Comparison of ENCODE assay signal across 29 cellular contexts in the genomic region with DNA sequence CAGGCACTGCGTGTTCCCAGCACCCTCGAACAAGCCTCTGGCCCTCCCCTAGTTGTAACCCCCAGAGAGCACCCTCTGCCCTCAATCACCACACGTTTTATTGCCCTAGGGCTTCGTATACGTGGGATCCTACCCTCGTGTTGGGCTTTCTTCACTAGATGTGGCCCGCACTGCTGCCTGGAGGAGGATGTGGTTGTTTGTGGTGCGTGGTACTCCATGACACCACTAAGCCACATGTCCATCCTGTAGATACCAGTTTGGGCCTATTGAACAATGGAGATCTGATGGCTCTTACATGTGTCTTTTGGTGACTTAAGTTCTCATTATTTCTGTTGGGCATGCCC. TPM values are rescaled to one million over a fixed set of nuclear protein-coding genes. Genes with fewer than 3 reads are reported as not detected.
DNase-seq lines count a peak whose midpoint lies in the region; ATAC-seq, FAIRE-seq and TF ChIP-seq lines count a peak whose summit lies in the region.
"Had no signal": no experiment of that assay in that cellular context is flagged by ENCODE, and none has a peak within 500 bp of the region (broad histone marks: within the 10 kb centered on the region; RNA-seq: fewer than 3 reads in every experiment).

No MANE protein-coding gene starts in this region.

- H3K27ac Mint-ChIP-seq in activated CD4-positive, alpha-beta T cell treated with anti-CD3 and anti-CD28 coated beads, Interleukin-2, amount 10 ng/mL, durations not matched to agents 24 days and 14 days = peak overlapping the region; percentile 29
- no peak overlapping the region for H3K27ac Mint-ChIP-seq in activated CD4-positive, alpha-beta memory T cell treated with anti-CD3 and anti-CD28 coated beads, Interleukin-2, amount 10 ng/mL, durations not matched to agents 7 days and 5 days
- peak overlapping the region; percentile 5 to 73 for H3K27ac Mint-ChIP-seq in natural killer cell
- H3K27ac Mint-ChIP-seq: activated T-helper 17 cell treated with anti-CD3 and anti-CD28 coated beads, Interleukin-2, amount 50 U/mL, for 72 hours; CD8-positive, alpha-beta T cell; dendritic cell treated with granulocyte-macrophage colony-stimulating factor and Interleukin-4, amounts not matched to agents 40 ng/mL and 50 ng/mL, for 4 days had no signal

- CTCF ChIA-PET in activated CD4-positive, alpha-beta memory T cell treated with anti-CD3 and anti-CD28 coated beads, Interleukin-2, amount 10 ng/mL, durations not matched to agents 7 days and 5 days (lab: Charles Lee) = no interaction called here

- ATAC-seq in natural killer cell = peak; percentile 66 to 80 (median 76)
- ATAC-seq in gastroesophageal sphincter = no peak
- ATAC-seq: activated T-helper 17 cell treated with anti-CD3 and anti-CD28 coated beads, Interleukin-2, amount 50 U/mL, for 72 hours; CD8-positive, alpha-beta T cell; PC-3; psoas muscle; Right ventricle myocardium inferior; SK-N-SH treated with all-trans-retinoic acid at 6 μM for 48 hours had no signal

- H3K36me3 Mint-ChIP-seq in activated CD4-positive, alpha-beta T cell treated with anti-CD3 and anti-CD28 coated beads, Interleukin-2, amount 10 ng/mL, durations not matched to agents 24 days and 14 days (ENCODE audit: low read depth) = no peaks in the 10 kb centered on the region
- no peaks in the 10 kb centered on the region for H3K36me3 Mint-ChIP-seq in activated CD4-positive, alpha-beta memory T cell treated with anti-CD3 and anti-CD28 coated beads, Interleukin-2, amount 10 ng/mL, durations not matched to agents 7 days and 5 days (ENCODE audit: low read depth)
- H3K36me3 Mint-ChIP-seq in natural killer cell = no peaks in the 10 kb centered on the region
- H3K36me3 Mint-ChIP-seq: activated naive CD4-positive, alpha-beta T cell treated with anti-CD3 and anti-CD28 coated beads, Interleukin-2, amount 50 U/mL, for 72 hours; CD8-positive, alpha-beta T cell had no signal

- peak; percentile 79 for FAIRE-seq in HTR-8/SVneo (lab: Jason Lieb, UNC)
- FAIRE-seq: frontal cortex, H54 had no signal

- H3K27me3 Mint-ChIP-seq in activated CD4-positive, alpha-beta T cell treated with anti-CD3 and anti-CD28 coated beads, Interleukin-2, amount 10 ng/mL, durations not matched to agents 24 days and 14 days = peaks cover 15% of the 10 kb centered on the region
- H3K27me3 Mint-ChIP-seq in activated CD4-positive, alpha-beta memory T cell treated with anti-CD3 and anti-CD28 coated beads, Interleukin-2, amount 10 ng/mL, durations not matched to agents 7 days and 5 days = peaks cover 17% of the 10 kb centered on the region
- no peaks in the 10 kb centered on the region for H3K27me3 Mint-ChIP-seq in natural killer cell (ENCODE audit: low read depth in 2 of 2)
- H3K27me3 Mint-ChIP-seq: activated T-helper 17 cell treated with anti-CD3 and anti-CD28 coated beads, Interleukin-2, amount 50 U/mL, for 72 hours had no signal

- no peak overlapping the region for H3K4me3 ChIP-seq in gastroesophageal sphincter
- H3K4me3 ChIP-seq: esophagus squamous epithelium, hepatocyte, MG63, psoas muscle, transverse colon had no signal

- no peaks in the 10 kb centered on the region for H3K9me3 Mint-ChIP-seq in activated CD4-positive, alpha-beta T cell treated with anti-CD3 and anti-CD28 coated beads, Interleukin-2, amount 10 ng/mL, durations not matched to agents 24 days and 14 days
- no peaks in the 10 kb centered on the region for H3K9me3 Mint-ChIP-seq in activated CD4-positive, alpha-beta memory T cell treated with anti-CD3 and anti-CD28 coated beads, Interleukin-2, amount 10 ng/mL, durations not matched to agents 7 days and 5 days
- H3K9me3 Mint-ChIP-seq in natural killer cell = no peaks in the 10 kb centered on the region
- H3K9me3 Mint-ChIP-seq: activated naive CD4-positive, alpha-beta T cell treated with anti-CD3 and anti-CD28 coated beads, Interleukin-2, amount 50 U/mL, for 72 hours; activated T-helper 17 cell treated with anti-CD3 and anti-CD28 coated beads, Interleukin-2, amount 50 U/mL, for 72 hours; CD8-positive, alpha-beta T cell; dendritic cell treated with granulocyte-macrophage colony-stimulating factor and Interleukin-4, amounts not matched to agents 40 ng/mL and 50 ng/mL, for 4 days had no signal

- peak; percentile 70 for DNase-seq in activated CD4-positive, alpha-beta T cell treated with anti-CD3 and anti-CD28 coated beads, Interleukin-2, amount 10 ng/mL, durations not matched to agents 24 days and 14 days
- DNase-seq in activated CD4-positive, alpha-beta T cell treated with anti-CD3 and anti-CD28 coated beads, Interleukin-2, amount 50 U/mL, for 4 hours = no peak
- DNase-seq in HTR-8/SVneo (ENCODE audit: insufficient read length, low spot score) (no peak), natural killer cell (peak; percentile 59), dedifferentiated amniotic fluid mesenchymal stem cell (ENCODE audit: extremely low spot score) (no peak), SKM-1 treated with dmso at 0.1 percent for 144 hours (lab: John Stamatoyannopoulos, UW; ENCODE audit: unreplicated experiment) (no peak)
- peak; percentile 79 for DNase-seq in activated CD4-positive, alpha-beta memory T cell treated with anti-CD3 and anti-CD28 coated beads, Interleukin-2, amount 10 ng/mL, durations not matched to agents 7 days and 5 days
- DNase-seq: activated CD4-positive, alpha-beta T cell treated with anti-CD3 and anti-CD28 coated beads for 4 hours; CD8-positive, alpha-beta T cell; DMS 273 treated with DMSO at 0.1 percent for 48 hours; esophagus squamous epithelium; KBM-7; mesenchymal stem cell; MG63; NCI-H1694; NCI-H524 treated with DMSO at 0.1 percent for 48 hours; PC-3; psoas muscle; transverse colon had no signal

- no peak for TF ChIP-seq CTCF in natural killer cell (IDR thresholded peaks at IDR 0.05)
- TF ChIP-seq CTCF in gastroesophageal sphincter (IDR thresholded peaks at IDR 0.05) = no peak

- WGBS in gastroesophageal sphincter (ENCODE audit: low coverage in 1 of 2), 2 donors = 69 to 75% methylated on average over 7 to 8 of the region's 8 CpGs

- H3K4me1 Mint-ChIP-seq in activated CD4-positive, alpha-beta T cell treated with anti-CD3 and anti-CD28 coated beads, Interleukin-2, amount 10 ng/mL, durations not matched to agents 24 days and 14 days = peaks cover 7% of the 10 kb centered on the region
- H3K4me1 Mint-ChIP-seq in activated CD4-positive, alpha-beta memory T cell treated with anti-CD3 and anti-CD28 coated beads, Interleukin-2, amount 10 ng/mL, durations not matched to agents 7 days and 5 days = peaks cover 27% of the 10 kb centered on the region
- peaks cover 17 to 47% of the 10 kb centered on the region in 2 donors for H3K4me1 Mint-ChIP-seq in natural killer cell

- no peaks in the 10 kb centered on the region for H3K9me3 ChIP-seq in gastroesophageal sphincter
- H3K9me3 ChIP-seq: esophagus squamous epithelium, MG63, neutrophil, psoas muscle, transverse colon had no signal

- no peak for TF ChIP-seq EP300 in gastroesophageal sphincter (IDR thresholded peaks at IDR 0.05)

- peaks cover 0 to 13% of the 10 kb centered on the region in 2 donors for H3K36me3 ChIP-seq in gastroesophageal sphincter
- H3K36me3 ChIP-seq: esophagus squamous epithelium, MG63, neutrophil, transverse colon had no signal

- intact Hi-C loops in activated CD4-positive, alpha-beta T cell treated with anti-CD3 and anti-CD28 coated beads, Interleukin-2, amount 10 ng/mL, durations not matched to agents 24 days and 14 days (cut with micrococcal nuclease) = no loop called here
- intact Hi-C loops in natural killer cell (cut with micrococcal nuclease) = no loop called here

- TF ChIP-seq POLR2A in gastroesophageal sphincter (IDR thresholded peaks at IDR 0.05) = no peak

- POLR2A ChIA-PET in activated CD4-positive, alpha-beta memory T cell treated with anti-CD3 and anti-CD28 coated beads, Interleukin-2, amount 10 ng/mL, durations not matched to agents 7 days and 5 days (lab: Charles Lee) = no interaction called here

- no peak overlapping the region for H3K4me3 Mint-ChIP-seq in activated CD4-positive, alpha-beta T cell treated with anti-CD3 and anti-CD28 coated beads, Interleukin-2, amount 10 ng/mL, durations not matched to agents 24 days and 14 days
- no peak overlapping the region for H3K4me3 Mint-ChIP-seq in activated CD4-positive, alpha-beta memory T cell treated with anti-CD3 and anti-CD28 coated beads, Interleukin-2, amount 10 ng/mL, durations not matched to agents 7 days and 5 days
- H3K4me3 Mint-ChIP-seq in natural killer cell = no peak overlapping the region
- H3K4me3 Mint-ChIP-seq: activated T-helper 17 cell treated with anti-CD3 and anti-CD28 coated beads, Interleukin-2, amount 50 U/mL, for 72 hours; CD8-positive, alpha-beta T cell; dendritic cell treated with granulocyte-macrophage colony-stimulating factor and Interleukin-4, amounts not matched to agents 40 ng/mL and 50 ng/mL, for 4 days had no signal

- no peaks in the 10 kb centered on the region for H3K27me3 ChIP-seq in gastroesophageal sphincter
- H3K27me3 ChIP-seq: esophagus squamous epithelium, hepatocyte, MG63, neutrophil, transverse colon had no signal

- no peaks in the 10 kb centered on the region for H3K4me1 ChIP-seq in gastroesophageal sphincter
- H3K4me1 ChIP-seq: esophagus squamous epithelium, psoas muscle, transverse colon had no signal

- no peak overlapping the region for H3K27ac ChIP-seq in gastroesophageal sphincter
- H3K27ac ChIP-seq: esophagus squamous epithelium, hepatocyte, neutrophil, psoas muscle, transverse colon had no signal

RNA-seq across cellular contexts. Expression of gene SLC2A4RG, which starts 17.0 kb away (rescaled TPM):
- 41.0 and 43.6 TPM in 2 replicates for total RNA-seq in activated CD4-positive, alpha-beta T cell treated with anti-CD3 and anti-CD28 coated beads, Interleukin-2, amount 10 ng/mL, durations not matched to agents 24 days and 14 days
- total RNA-seq in activated CD4-positive, alpha-beta memory T cell treated with anti-CD3 and anti-CD28 coated beads, Interleukin-2, amount 10 ng/mL, durations not matched to agents 7 days and 5 days = 10 to 100 TPM; 88.3 to 90.4 TPM
- total RNA-seq in natural killer cell (100 to 1,000 TPM in 1 of 3 donors, 10 to 100 TPM in 2; 90.4 to 100 (median 95.5) TPM), gastroesophageal sphincter (10 to 100 TPM; 36.5 to 98.7 (median 59.9) TPM)

RNA-seq across cellular contexts. Expression of gene LIME1, which starts 20.2 kb away (rescaled TPM):
- total RNA-seq in activated CD4-positive, alpha-beta T cell treated with anti-CD3 and anti-CD28 coated beads, Interleukin-2, amount 10 ng/mL, durations not matched to agents 24 days and 14 days = 10.1 and 12.2 TPM in 2 replicates
- 100 to 1,000 TPM; 181 to 186 TPM for total RNA-seq in activated CD4-positive, alpha-beta memory T cell treated with anti-CD3 and anti-CD28 coated beads, Interleukin-2, amount 10 ng/mL, durations not matched to agents 7 days and 5 days
- 10 to 100 TPM; 86.5 to 94.4 (median 91.7) TPM for total RNA-seq in natural killer cell
- total RNA-seq in gastroesophageal sphincter = 10 to 100 TPM in 1 of 4 donors, 1 to 10 TPM in 3; 4.7 to 17.0 (median 7.2) TPM

RNA-seq across cellular contexts. Expression of gene ZGPAT, which starts 48.8 kb away (rescaled TPM):
- total RNA-seq in activated CD4-positive, alpha-beta T cell treated with anti-CD3 and anti-CD28 coated beads, Interleukin-2, amount 10 ng/mL, durations not matched to agents 24 days and 14 days = 37.3 and 38.1 TPM in 2 replicates
- total RNA-seq in activated CD4-positive, alpha-beta memory T cell treated with anti-CD3 and anti-CD28 coated beads, Interleukin-2, amount 10 ng/mL, durations not matched to agents 7 days and 5 days = 10 to 100 TPM; 41.6 to 42.8 TPM
- 10 to 100 TPM; 39.3 to 47.7 (median 46.1) TPM for total RNA-seq in natural killer cell
- 10 to 100 TPM; 21.7 to 51.7 (median 32.9) TPM for total RNA-seq in gastroesophageal sphincter

RNA-seq across cellular contexts. Expression of gene ARFRP1, which starts 48.8 kb away (rescaled TPM):
- total RNA-seq in activated CD4-positive, alpha-beta T cell treated with anti-CD3 and anti-CD28 coated beads, Interleukin-2, amount 10 ng/mL, durations not matched to agents 24 days and 14 days = 63.4 and 70.4 TPM in 2 replicates
- total RNA-seq in activated CD4-positive, alpha-beta memory T cell treated with anti-CD3 and anti-CD28 coated beads, Interleukin-2, amount 10 ng/mL, durations not matched to agents 7 days and 5 days = 10 to 100 TPM; 52.9 to 53.4 TPM
- total RNA-seq in natural killer cell = 10 to 100 TPM; 43.9 to 55.8 (median 50.6) TPM
- 10 to 100 TPM; 38.9 to 56.4 (median 49.0) TPM for total RNA-seq in gastroesophageal sphincter

Comparison
In these comparisons a context has a peak if more than half of its experiments do, and no peak if none do; other contexts are left out.
1. DNase-seq: peak in activated CD4-positive, alpha-beta T cell treated with anti-CD3 and anti-CD28 coated beads, Interleukin-2, amount 10 ng/mL, durations not matched to agents 24 days and 14 days (single experiment), activated CD4-positive, alpha-beta memory T cell treated with anti-CD3 and anti-CD28 coated beads, Interleukin-2, amount 10 ng/mL, durations not matched to agents 7 days and 5 days (single experiment) and natural killer cell (single experiment); none in activated CD4-positive, alpha-beta T cell treated with anti-CD3 and anti-CD28 coated beads, Interleukin-2, amount 50 U/mL, for 4 hours (0 of 2), HTR-8/SVneo (single experiment), dedifferentiated amniotic fluid mesenchymal stem cell (single experiment) and SKM-1 treated with dmso at 0.1 percent for 144 hours (single experiment).